Comparison of ENCODE assay signal across 9 cellular contexts in genomic region chr12:53234236-53234635, GRCh38. TPM values are rescaled to one million over a fixed set of nuclear protein-coding genes. Genes with fewer than 3 reads are reported as not detected.
DNase-seq lines count a peak whose midpoint lies in the region; ATAC-seq lines count a peak whose summit lies in the region.
"Had no signal": no experiment of that assay in that cellular context is flagged by ENCODE, and none has a peak within 500 bp of the region (broad histone marks: within the 10 kb centered on the region; RNA-seq: fewer than 3 reads in every experiment).

No MANE protein-coding gene starts in this region.

- peak overlapping the region in 1 of 7 experiments; percentile 69 for H3K4me3 ChIP-seq in skin epidermis

- ATAC-seq in left ventricle myocardium superior (peak; percentile 8), HG02763 (IDR thresholded peaks at IDR 0.05; ENCODE audit: unreplicated experiment) (no peak), GM21529 (IDR thresholded peaks at IDR 0.05; ENCODE audit: unreplicated experiment) (no peak)

- peak overlapping the region in 19 of 21 experiments; percentile 15 to 98 (median 94) for H3K27ac ChIP-seq in skin epidermis

- intact Hi-C loops in left ventricle myocardium superior (cut with micrococcal nuclease), result no loop called here

- DNase-seq in DMS79 treated with DMSO at 0.1 percent for 48 hours (lab: John Stamatoyannopoulos, UW) (peak; percentile 33), DMS79 (lab: John Stamatoyannopoulos, UW) (no peak), SK-N-DZ (ENCODE audit: low spot score) (peak; percentile 45), left ventricle myocardium superior (peak; percentile 63), occipital lobe (lab: John Stamatoyannopoulos, UW) (no peak)
- DNase-seq: MM.1S had no signal

RNA-seq across cellular contexts. Expression of gene RARG, which starts 2.2 kb away (rescaled TPM):
- 0.35 and 2.0 TPM in 2 replicates for polyA plus RNA-seq in SK-N-DZ (2014; cell fraction: cytosol; rRNA removed)
- polyA plus RNA-seq in SK-N-DZ (2014; cell fraction: nucleus; rRNA removed), result 1.9 and 2.2 TPM in 2 replicates
- total RNA-seq in left ventricle myocardium superior (16.9 TPM), occipital lobe (7.6 TPM)

RNA-seq across cellular contexts. Expression of gene ITGB7, which starts 27.2 kb away (rescaled TPM):
- polyA plus RNA-seq in SK-N-DZ (2014; cell fraction: cytosol; rRNA removed), result 0.14 TPM in 1 of 2 replicates, not detected in the other
- not detected in 2 replicates for polyA plus RNA-seq in SK-N-DZ (2014; cell fraction: nucleus; rRNA removed)
- total RNA-seq in left ventricle myocardium superior (1.3 TPM), occipital lobe (not detected)

RNA-seq across cellular contexts. Expression of gene ESPL1, which starts 33.9 kb away (rescaled TPM):
- polyA plus RNA-seq in SK-N-DZ (2014; cell fraction: cytosol; rRNA removed), result 60.0 and 67.0 TPM in 2 replicates
- 114 and 155 TPM in 2 replicates for polyA plus RNA-seq in SK-N-DZ (2014; cell fraction: nucleus; rRNA removed)
- total RNA-seq in left ventricle myocardium superior (0.17 TPM), occipital lobe (1.7 TPM)

RNA-seq across cellular contexts. Expression of gene CSAD, which starts 53.5 kb away (rescaled TPM):
- polyA plus RNA-seq in SK-N-DZ (2014; cell fraction: cytosol; rRNA removed), result 8.3 and 10.5 TPM in 2 replicates
- 54.6 and 66.7 TPM in 2 replicates for polyA plus RNA-seq in SK-N-DZ (2014; cell fraction: nucleus; rRNA removed)
- 9.6 TPM for total RNA-seq in left ventricle myocardium superior
- 26.0 TPM for total RNA-seq in occipital lobe

RNA-seq across cellular contexts. Expression of gene ZNF740, which starts 53.7 kb away (rescaled TPM):
- 15.1 and 20.2 TPM in 2 replicates for polyA plus RNA-seq in SK-N-DZ (2014; cell fraction: cytosol; rRNA removed)
- 30.2 and 38.9 TPM in 2 replicates for polyA plus RNA-seq in SK-N-DZ (2014; cell fraction: nucleus; rRNA removed)
- 31.6 TPM for total RNA-seq in left ventricle myocardium superior
- total RNA-seq in occipital lobe, result 19.7 TPM

Comparison
In these comparisons a context has a peak if more than half of its experiments do, and no peak if none do; other contexts are left out.
1. DNase-seq: peak in DMS79 treated with DMSO at 0.1 percent for 48 hours (single experiment), SK-N-DZ (single experiment) and left ventricle myocardium superior (single experiment); none in DMS79 (single experiment) and occipital lobe (single experiment).